18 cellular contexts compared by ENCODE assay signal in genomic region chr1:207313131-207313530, GRCh38.
"Had no signal": no experiment of that assay in that cellular context is flagged by ENCODE, and none has a peak within 500 bp of the region (broad histone marks: within the 10 kb centered on the region; RNA-seq: fewer than 3 reads in every experiment).

No MANE protein-coding gene starts in this region.

- H3K27ac ChIP-seq: brain microvascular endothelial cell, dorsolateral prefrontal cortex, esophagus squamous epithelium, hepatocyte, parathyroid adenoma, upper lobe of left lung had no signal

- H3K27me3 ChIP-seq: brain microvascular endothelial cell, dorsolateral prefrontal cortex, esophagus squamous epithelium, hepatocyte, upper lobe of left lung had no signal

- H3K27me3 Mint-ChIP-seq: activated CD4-positive, alpha-beta T cell treated with anti-CD3 and anti-CD28 coated beads, Interleukin-2, amount 10 ng/mL, durations not matched to agents 7 days and 5 days; stimulated activated naive CD8-positive, alpha-beta T cell treated with anti-CD3 and anti-CD28 coated beads, Interleukin-15, Interleukin-2, amounts not matched to agents 100 ng/mL and 50 ng/mL, for 24 hours had no signal

- H3K27ac Mint-ChIP-seq: activated CD4-positive, alpha-beta T cell treated with anti-CD3 and anti-CD28 coated beads, Interleukin-2, amount 10 ng/mL, durations not matched to agents 7 days and 5 days; activated naive CD4-positive, alpha-beta T cell treated with anti-CD3 and anti-CD28 coated beads, Interleukin-2, amount 50 U/mL, for 72 hours; stimulated activated naive CD8-positive, alpha-beta T cell treated with anti-CD3 and anti-CD28 coated beads, Interleukin-15, Interleukin-2, amounts not matched to agents 100 ng/mL and 50 ng/mL, for 24 hours had no signal

- H3K9ac ChIP-seq: parathyroid adenoma had no signal

- H3K36me3 ChIP-seq: brain microvascular endothelial cell, esophagus squamous epithelium, upper lobe of left lung had no signal

- H3K36me3 Mint-ChIP-seq: activated naive CD4-positive, alpha-beta T cell treated with anti-CD3 and anti-CD28 coated beads, Interleukin-2, amount 50 U/mL, for 72 hours; mesothelial cell of epicardium had no signal

- H3K4me1 ChIP-seq: parathyroid adenoma had no signal

- FAIRE-seq: endometrium had no signal

- H3K4me3 Mint-ChIP-seq: activated CD4-positive, alpha-beta T cell treated with anti-CD3 and anti-CD28 coated beads, Interleukin-2, amount 10 ng/mL, durations not matched to agents 7 days and 5 days; mesothelial cell of epicardium; stimulated activated naive CD8-positive, alpha-beta T cell treated with anti-CD3 and anti-CD28 coated beads, Interleukin-15, Interleukin-2, amounts not matched to agents 100 ng/mL and 50 ng/mL, for 24 hours had no signal

- H3K4me2 ChIP-seq: hepatocyte had no signal

- H3K9me3 Mint-ChIP-seq: mesothelial cell of epicardium; stimulated activated naive CD8-positive, alpha-beta T cell treated with anti-CD3 and anti-CD28 coated beads, Interleukin-15, Interleukin-2, amounts not matched to agents 100 ng/mL and 50 ng/mL, for 24 hours had no signal

- H3K4me3 ChIP-seq: dorsolateral prefrontal cortex, esophagus squamous epithelium, hepatocyte, upper lobe of left lung had no signal

- H3K79me2 ChIP-seq: hepatocyte, parathyroid adenoma had no signal

- DNase-seq: activated CD4-positive, alpha-beta T cell treated with anti-CD3 and anti-CD28 coated beads, Interleukin-2, amount 10 ng/mL, durations not matched to agents 7 days and 5 days; activated CD4-positive, CD25-positive, alpha-beta regulatory T cell; activated effector memory CD4-positive, alpha-beta T cell treated with Interleukin-2 at 50 U/mL for 16 hours; brain microvascular endothelial cell; dorsolateral prefrontal cortex; esophagus squamous epithelium; kidney glomerular epithelial cell; retina; stimulated activated CD4-positive, alpha-beta T cell treated with anti-CD3 and anti-CD28 coated beads, Interleukin-15, amount 100 ng/mL, for 24 hours; stimulated activated CD4-positive, alpha-beta T cell treated with anti-CD3 and anti-CD28 coated beads, Interleukin-4, amount 100 ng/mL, for 24 hours; T-helper 2 cell; upper lobe of left lung had no signal
